ENCODE assay signal across 2 cellular contexts in the genomic region with DNA sequence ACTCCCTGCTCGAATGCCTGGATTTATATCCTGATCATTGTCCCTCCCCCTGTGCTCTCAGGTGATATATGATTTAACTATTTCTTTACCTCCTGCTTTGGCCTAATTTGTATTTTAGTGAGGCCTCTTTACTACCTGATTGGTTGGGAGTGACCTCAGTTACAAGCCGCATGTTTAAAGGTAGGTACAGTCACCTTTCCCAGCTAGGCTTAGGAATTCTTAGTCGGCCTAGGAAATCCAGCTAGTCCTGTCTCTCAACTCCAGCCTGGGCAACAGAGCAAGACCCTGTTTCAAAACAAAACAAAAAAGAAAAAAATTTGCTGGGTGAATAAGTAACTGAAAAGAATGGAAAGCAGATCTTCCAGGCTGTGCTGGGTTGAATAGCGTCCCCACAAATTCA.
TF ChIP-seq lines count a peak whose summit lies in the region.

No MANE protein-coding gene starts in this region.

TF ChIP-seq in HEK293, 187 proteins besides CTCF, POLR2A, EP300 and RAD21:
- TF ChIP-seq, protein P1, sequence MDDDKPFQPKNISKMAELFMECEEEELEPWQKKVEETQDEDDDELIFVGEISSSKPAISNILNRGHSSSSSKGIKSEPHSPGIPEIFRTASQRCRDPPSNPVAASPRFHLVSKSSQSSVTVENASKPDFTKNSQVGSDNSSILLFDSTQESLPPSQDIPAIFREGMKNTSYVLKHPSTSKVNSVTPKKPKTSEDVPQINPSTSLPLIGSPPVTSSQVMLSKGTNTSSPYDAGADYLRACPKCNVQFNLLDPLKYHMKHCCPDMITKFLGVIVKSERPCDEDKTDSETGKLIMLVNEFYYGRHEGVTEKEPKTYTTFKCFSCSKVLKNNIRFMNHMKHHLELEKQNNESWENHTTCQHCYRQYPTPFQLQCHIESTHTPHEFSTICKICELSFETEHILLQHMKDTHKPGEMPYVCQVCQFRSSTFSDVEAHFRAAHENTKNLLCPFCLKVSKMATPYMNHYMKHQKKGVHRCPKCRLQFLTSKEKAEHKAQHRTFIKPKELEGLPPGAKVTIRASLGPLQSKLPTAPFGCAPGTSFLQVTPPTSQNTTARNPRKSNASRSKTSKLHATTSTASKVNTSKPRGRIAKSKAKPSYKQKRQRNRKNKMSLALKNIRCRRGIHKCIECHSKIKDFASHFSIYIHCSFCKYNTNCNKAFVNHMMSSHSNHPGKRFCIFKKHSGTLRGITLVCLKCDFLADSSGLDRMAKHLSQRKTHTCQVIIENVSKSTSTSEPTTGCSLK (tag by site-specific recombination; IDR thresholded peaks at IDR 0.05), result no peak
- TF ChIP-seq ZSCAN4 (tag by site-specific recombination; IDR thresholded peaks at IDR 0.05) (no peak), ZNF157 (tag by site-specific recombination; IDR thresholded peaks at IDR 0.05) (no peak), ZNF311 (tag by site-specific recombination; IDR thresholded peaks at IDR 0.05; ENCODE audit: borderline replicate concordance) (no peak), ZNF121 (tag by site-specific recombination; IDR thresholded peaks at IDR 0.05) (peak; percentile 47; the same call in 1 of the 2 replicates)

TF ChIP-seq in K562, 482 proteins besides CTCF, POLR2A, EP300 and RAD21:
- TF ChIP-seq PTTG1 (tag; IDR thresholded peaks at IDR 0.05; ENCODE audit: low read depth), result no peak
- no peak for TF ChIP-seq ESRRB (CRISPR knock-in tag; IDR thresholded peaks at IDR 0.05; ENCODE audit: borderline replicate concordance)
- no peak for TF ChIP-seq SMARCE1 (IDR thresholded peaks at IDR 0.05)
- TF ChIP-seq ZNF121 (CRISPR knock-in tag; conservative IDR thresholded peaks at IDR 0.05), result peak; percentile 54
